In genomic region chr9:70529377-70529776, GRCh38 we compare ENCODE assay signal across 18 cellular contexts.
DNase-seq lines count a peak whose midpoint lies in the region; ATAC-seq and TF ChIP-seq lines count a peak whose summit lies in the region.
"Had no signal": no experiment of that assay in that cellular context is flagged by ENCODE, and none has a peak within 500 bp of the region (broad histone marks: within the 10 kb centered on the region; RNA-seq: fewer than 3 reads in every experiment).

No MANE protein-coding gene starts in this region.

- H3K4me3 ChIP-seq in osteoblast (ENCODE audit: insufficient read depth, low read length) = no peak overlapping the region
- H3K4me3 ChIP-seq: A549; BLaER1 treated with 17β-estradiol and CSF1 and Interleukin-3, amounts not matched to agents 10 nM and 100 nM had no signal

- no peak for TF ChIP-seq CTCF in osteoblast (IDR thresholded peaks at IDR 0.05; ENCODE audit: extremely low read depth, low read depth, low read length)

- no peak overlapping the region for H3K4me2 ChIP-seq in osteoblast (ENCODE audit: insufficient read depth, low read length)
- H3K4me2 ChIP-seq: A549; BLaER1 treated with 17β-estradiol and CSF1 and Interleukin-3, amounts not matched to agents 10 nM and 100 nM had no signal

- intact Hi-C loops in activated CD4-positive, alpha-beta T cell treated with anti-CD3 and anti-CD28 coated beads for 36 hours (cut with DNase I, micrococcal nuclease) = loop anchor here (5.0 to 10.0 kb wide), 2 partner anchors 33 to 1355 kb away; partner anchors contain the start of gene TJP2 (in 1 of the 2)

- no peaks in the 10 kb centered on the region for H3K27me3 ChIP-seq in osteoblast (ENCODE audit: insufficient read depth, low read length)
- H3K27me3 ChIP-seq: BLaER1 treated with 17β-estradiol and CSF1 and Interleukin-3, amounts not matched to agents 10 nM and 100 nM had no signal

- CTCF ChIA-PET in activated CD4-positive, alpha-beta T cell treated with anti-CD3 and anti-CD28 coated beads for 36 hours (lab: Charles Lee) = no interaction called here

- ATAC-seq in activated CD4-positive, alpha-beta T cell treated with anti-CD3 and anti-CD28 coated beads for 36 hours = peak; percentile 49
- peak; percentile 17 to 83 for ATAC-seq in activated naive CD4-positive, alpha-beta T cell treated with anti-CD3 and anti-CD28 coated beads, Interleukin-2, amount 50 U/mL, for 72 hours
- ATAC-seq: A549; CD8-positive, alpha-beta T cell had no signal

- POLR2A ChIA-PET in activated CD4-positive, alpha-beta T cell treated with anti-CD3 and anti-CD28 coated beads for 36 hours (lab: Charles Lee) = no interaction called here

- H3K36me3 Mint-ChIP-seq in activated CD4-positive, alpha-beta T cell treated with anti-CD3 and anti-CD28 coated beads for 36 hours (ENCODE audit: low read depth) = peaks cover 6% of the 10 kb centered on the region
- peaks cover 9 to 26% of the 10 kb centered on the region in 2 donors for H3K36me3 Mint-ChIP-seq in activated naive CD4-positive, alpha-beta T cell treated with anti-CD3 and anti-CD28 coated beads, Interleukin-2, amount 50 U/mL, for 72 hours
- H3K36me3 Mint-ChIP-seq: CD8-positive, alpha-beta T cell had no signal

- H3K79me2 ChIP-seq in osteoblast (ENCODE audit: insufficient read depth, low read length) = no peaks in the 10 kb centered on the region

- H3K36me3 ChIP-seq in osteoblast (ENCODE audit: insufficient read depth, low read length) = no peaks in the 10 kb centered on the region

- no peak overlapping the region for H3K4me3 Mint-ChIP-seq in activated CD4-positive, alpha-beta T cell treated with anti-CD3 and anti-CD28 coated beads for 36 hours
- H3K4me3 Mint-ChIP-seq: B cell; CD4-positive, alpha-beta T cell; CD8-positive, alpha-beta T cell had no signal

- no peaks in the 10 kb centered on the region for H4K20me1 ChIP-seq in osteoblast (ENCODE audit: insufficient read depth, low read length)
- H4K20me1 ChIP-seq: BLaER1 treated with 17β-estradiol and CSF1 and Interleukin-3, amounts not matched to agents 10 nM and 100 nM had no signal

- peaks cover 5% of the 10 kb centered on the region for H3K9me3 Mint-ChIP-seq in activated CD4-positive, alpha-beta T cell treated with anti-CD3 and anti-CD28 coated beads for 36 hours (ENCODE audit: low read depth)
- H3K9me3 Mint-ChIP-seq in activated naive CD4-positive, alpha-beta T cell treated with anti-CD3 and anti-CD28 coated beads, Interleukin-2, amount 50 U/mL, for 72 hours = peaks cover 10 to 17% of the 10 kb centered on the region in 2 donors

- peaks cover 22% of the 10 kb centered on the region for H3K4me1 ChIP-seq in osteoblast (ENCODE audit: insufficient read depth, low read length)
- H3K4me1 ChIP-seq: A549, Caco-2 had no signal

- H3K27me3 Mint-ChIP-seq in activated CD4-positive, alpha-beta T cell treated with anti-CD3 and anti-CD28 coated beads for 36 hours = no peaks in the 10 kb centered on the region
- H3K27me3 Mint-ChIP-seq: CD4-positive, alpha-beta T cell had no signal

- H2AFZ ChIP-seq in osteoblast (ENCODE audit: low read length) = peak overlapping the region; percentile 43

- peaks cover 32% of the 10 kb centered on the region for H3K4me1 Mint-ChIP-seq in activated CD4-positive, alpha-beta T cell treated with anti-CD3 and anti-CD28 coated beads for 36 hours
- H3K4me1 Mint-ChIP-seq: B cell had no signal

- H3K27ac ChIP-seq in osteoblast (ENCODE audit: low read depth, low read length) = no peak overlapping the region
- H3K27ac ChIP-seq: 22Rv1; A549; BLaER1 treated with 17β-estradiol and CSF1 and Interleukin-3, amounts not matched to agents 10 nM and 100 nM; C4-2B had no signal

- DNase-seq in activated CD4-positive, alpha-beta T cell treated with anti-CD3 and anti-CD28 coated beads for 36 hours = no peak
- no peak for DNase-seq in activated CD4-positive, alpha-beta T cell treated with anti-CD3 and anti-CD28 coated beads for 4 hours
- DNase-seq in activated naive CD4-positive, alpha-beta T cell treated with anti-CD3 and anti-CD28 coated beads, Interleukin-2, amount 50 U/mL, for 72 hours (ENCODE audit: low spot score in 2 of 2) = no peak
- no peak for DNase-seq in activated naive CD4-positive, alpha-beta T cell treated with anti-CD3 and anti-CD28 coated beads, Interleukin-2, amount 50 U/mL, for 16 hours
- DNase-seq in osteoblast (ENCODE audit: insufficient read length, low spot score, missing footprints) = no peak
- no peak for DNase-seq in NOMO-1 treated with dmso at 0.1 percent for 144 hours (lab: John Stamatoyannopoulos, UW; ENCODE audit: unreplicated experiment)
- DNase-seq in NCI-H1048 (lab: John Stamatoyannopoulos, UW) = no peak
- DNase-seq: AML-193; Caco-2; Calu3; CD4-positive, alpha-beta T cell; CD8-positive, alpha-beta T cell; GF-D8 had no signal

- no peak overlapping the region for H3K27ac Mint-ChIP-seq in activated CD4-positive, alpha-beta T cell treated with anti-CD3 and anti-CD28 coated beads for 36 hours
- no peak overlapping the region for H3K27ac Mint-ChIP-seq in activated naive CD4-positive, alpha-beta T cell treated with anti-CD3 and anti-CD28 coated beads, Interleukin-2, amount 50 U/mL, for 72 hours
- H3K27ac Mint-ChIP-seq: B cell; CD4-positive, alpha-beta T cell; CD8-positive, alpha-beta T cell had no signal

- H3K9me3 ChIP-seq in osteoblast (ENCODE audit: low read depth, low read length) = peaks cover 3% of the 10 kb centered on the region
- H3K9me3 ChIP-seq: Caco-2 had no signal
